In genomic region chr10:125261491-125262186, GRCh38 we compare ENCODE assay signal across 25 cellular contexts.
"Had no signal": no experiment of that assay in that cellular context is flagged by ENCODE, and none has a peak within 500 bp of the region (broad histone marks: within the 10 kb centered on the region; RNA-seq: fewer than 3 reads in every experiment).

No MANE protein-coding gene starts in this region.

- ATAC-seq: activated CD4-positive, CD25-positive, alpha-beta regulatory T cell treated with anti-CD3 and anti-CD28 coated beads, Interleukin-2, amount 50 U/mL, for 24 hours; esophagus mucosa; foreskin keratinocyte; heart left ventricle; naive thymus-derived CD8-positive, alpha-beta T cell; right cardiac atrium had no signal

- H3K36me3 Mint-ChIP-seq: immature natural killer cell; memory B cell; naive thymus-derived CD8-positive, alpha-beta T cell; neural progenitor cell had no signal

- H3K4me3 ChIP-seq: heart left ventricle, neural progenitor cell, SK-N-MC, thoracic aorta, uterus had no signal

- H3K9me3 ChIP-seq: heart left ventricle, thoracic aorta, uterus had no signal

- H3K4me1 ChIP-seq: heart left ventricle, neural progenitor cell, uterus had no signal

- H3K4me3 Mint-ChIP-seq: activated CD4-positive, alpha-beta memory T cell treated with anti-CD3 and anti-CD28 coated beads, Interleukin-2, amount 10 ng/mL, durations not matched to agents 7 days and 5 days; activated CD4-positive, alpha-beta T cell treated with anti-CD3 and anti-CD28 coated beads, Interleukin-2, amount 10 ng/mL, durations not matched to agents 24 days and 14 days; immature natural killer cell; memory B cell; naive thymus-derived CD8-positive, alpha-beta T cell; neural progenitor cell; T-helper 1 cell treated with Interleukin-12 subunit alpha and Interleukin-12 subunit beta and Interleukin-4 antibody, amounts not matched to agents 30 μg/mL and 1 μg/mL, for 36 hours had no signal

- H3K36me3 ChIP-seq: heart left ventricle, neural progenitor cell, thoracic aorta, uterus, WERI-Rb-1 had no signal

- H3K9me3 Mint-ChIP-seq: immature natural killer cell, neural progenitor cell had no signal

- DNase-seq: activated CD4-positive, alpha-beta memory T cell treated with anti-CD3 and anti-CD28 coated beads, Interleukin-2, amount 10 ng/mL, durations not matched to agents 7 days and 5 days; activated CD4-positive, alpha-beta T cell treated with anti-CD3 and anti-CD28 coated beads, Interleukin-2, amount 10 ng/mL, durations not matched to agents 24 days and 14 days; amygdala; caudate nucleus; foreskin keratinocyte; heart left ventricle; hypothalamus; immature natural killer cell; naive thymus-derived CD8-positive, alpha-beta T cell; occipital lobe; right cardiac atrium; stimulated activated CD4-positive, alpha-beta T cell treated with anti-CD3 and anti-CD28 coated beads, Interleukin-15, amount 100 ng/mL, for 24 hours; stimulated activated CD4-positive, alpha-beta T cell treated with anti-CD3 and anti-CD28 coated beads, Interleukin-2, amount 100 ng/mL, for 24 hours; stimulated activated naive CD4-positive, alpha-beta T cell treated with Interleukin-2 at 50 U/mL for 16 hours; SW 1271; T1000; uterus; WERI-Rb-1 had no signal

- H3K27me3 Mint-ChIP-seq: activated CD4-positive, alpha-beta memory T cell treated with anti-CD3 and anti-CD28 coated beads, Interleukin-2, amount 10 ng/mL, durations not matched to agents 7 days and 5 days; activated CD4-positive, alpha-beta T cell treated with anti-CD3 and anti-CD28 coated beads, Interleukin-2, amount 10 ng/mL, durations not matched to agents 24 days and 14 days had no signal

- H3K27ac ChIP-seq: foreskin keratinocyte, heart left ventricle, neural progenitor cell, SK-N-MC, thoracic aorta, uterus, WERI-Rb-1 had no signal

- H3K27ac Mint-ChIP-seq: activated CD4-positive, alpha-beta memory T cell treated with anti-CD3 and anti-CD28 coated beads, Interleukin-2, amount 10 ng/mL, durations not matched to agents 7 days and 5 days; immature natural killer cell; memory B cell; neural progenitor cell; T-helper 1 cell treated with Interleukin-12 subunit alpha and Interleukin-12 subunit beta and Interleukin-4 antibody, amounts not matched to agents 30 μg/mL and 1 μg/mL, for 36 hours had no signal

- H3K4me1 Mint-ChIP-seq: activated CD4-positive, alpha-beta memory T cell treated with anti-CD3 and anti-CD28 coated beads, Interleukin-2, amount 10 ng/mL, durations not matched to agents 7 days and 5 days; activated CD4-positive, alpha-beta T cell treated with anti-CD3 and anti-CD28 coated beads, Interleukin-2, amount 10 ng/mL, durations not matched to agents 24 days and 14 days; immature natural killer cell; memory B cell; naive thymus-derived CD8-positive, alpha-beta T cell had no signal

- H3K27me3 ChIP-seq: foreskin keratinocyte, neural progenitor cell, uterus had no signal
